ENCODE assay signal across 18 cellular contexts in the genomic region with DNA sequence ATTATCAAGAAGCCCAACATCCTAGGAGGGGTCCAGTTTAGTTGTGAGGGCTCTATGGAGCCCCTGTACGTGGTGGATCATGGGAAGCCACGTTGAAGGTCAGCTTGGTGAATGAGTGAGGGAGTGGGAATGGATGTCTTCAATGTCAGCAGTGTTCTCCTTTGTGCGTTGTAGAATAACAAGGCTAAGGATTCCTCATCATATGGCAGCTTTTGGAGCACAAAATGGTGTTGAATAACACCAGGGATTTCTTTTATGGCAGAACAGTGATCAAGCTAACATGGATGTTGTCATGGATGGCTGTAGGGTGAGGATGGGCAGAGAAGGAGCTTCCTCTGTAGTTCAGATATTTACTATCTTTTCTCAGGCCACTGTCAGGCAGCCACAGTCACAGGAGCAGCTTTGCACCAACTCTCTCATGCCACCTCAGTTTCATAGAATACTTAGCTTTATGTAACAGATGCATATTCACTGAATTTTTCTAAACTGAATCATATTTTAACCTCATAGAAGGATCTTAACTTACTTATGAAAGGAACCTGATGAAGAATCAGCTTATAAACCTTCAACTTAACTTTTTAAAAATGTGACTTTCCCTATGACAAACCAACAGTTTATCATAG.
"Had no signal": no experiment of that assay in that cellular context is flagged by ENCODE, and none has a peak within 500 bp of the region (broad histone marks: within the 10 kb centered on the region; RNA-seq: fewer than 3 reads in every experiment).

No MANE protein-coding gene starts in this region.

- DNase-seq: activated B cell treated with CpG ODN at 0.5 μM for 24 hours; activated CD4-positive, alpha-beta T cell treated with anti-CD3 and anti-CD28 coated beads for 48 hours; activated naive CD8-positive, alpha-beta T cell treated with anti-CD3 and anti-CD28 coated beads for 36 hours; amygdala; central memory CD4-positive, alpha-beta T cell; left cardiac atrium; nephron progenitor cell; occipital lobe; posterior cingulate gyrus; sigmoid colon; stimulated activated CD4-positive, alpha-beta T cell treated with anti-CD3 and anti-CD28 coated beads, Interleukin-4, amount 100 ng/mL, for 4 hours; stimulated activated naive B cell treated with anti-CD40 and anti-IgM and Interleukin-4, amounts not matched to agents 10 μg/mL and 1 μg/mL and 100 μg/mL, for 72 hours; T-cell had no signal

- H3K27ac Mint-ChIP-seq: activated B cell treated with CpG ODN at 0.5 μM for 24 hours; activated naive CD8-positive, alpha-beta T cell treated with anti-CD3 and anti-CD28 coated beads for 36 hours; activated T-helper 1 cell treated with anti-CD3 and anti-CD28 coated beads, Interleukin-12 subunit alpha, Interleukin-12 subunit beta, Interleukin-2, Interleukin-4 antibody, amounts not matched to agents 30 ng/mL and 10 ng/mL and 1 ng/mL, durations not matched to agents 14 hours and 24 hours and 36 hours; nephron progenitor cell; stimulated activated naive B cell treated with anti-CD40 and anti-IgM and Interleukin-4, amounts not matched to agents 10 μg/mL and 1 μg/mL and 100 μg/mL, for 72 hours; T-cell had no signal

- ATAC-seq: esophagus mucosa; left cardiac atrium; SK-N-SH treated with all-trans-retinoic acid at 6 μM for 48 hours; stimulated activated naive B cell treated with anti-CD40 and anti-IgM and Interleukin-4, amounts not matched to agents 10 μg/mL and 1 μg/mL and 100 μg/mL, for 72 hours; T-cell had no signal

- H3K4me3 Mint-ChIP-seq: activated B cell treated with CpG ODN at 0.5 μM for 24 hours; activated naive CD8-positive, alpha-beta T cell treated with anti-CD3 and anti-CD28 coated beads for 36 hours; activated T-helper 1 cell treated with anti-CD3 and anti-CD28 coated beads, Interleukin-12 subunit alpha, Interleukin-12 subunit beta, Interleukin-2, Interleukin-4 antibody, amounts not matched to agents 30 ng/mL and 10 ng/mL and 1 ng/mL, durations not matched to agents 14 hours and 24 hours and 36 hours; nephron progenitor cell; stimulated activated naive B cell treated with anti-CD40 and anti-IgM and Interleukin-4, amounts not matched to agents 10 μg/mL and 1 μg/mL and 100 μg/mL, for 72 hours; T-cell had no signal

- H3K36me3 Mint-ChIP-seq: activated naive CD8-positive, alpha-beta T cell treated with anti-CD3 and anti-CD28 coated beads for 36 hours had no signal

- H3K4me3 ChIP-seq: coronary artery, sigmoid colon had no signal

- H3K27me3 Mint-ChIP-seq: activated B cell treated with CpG ODN at 0.5 μM for 24 hours; activated naive CD8-positive, alpha-beta T cell treated with anti-CD3 and anti-CD28 coated beads for 36 hours; stimulated activated naive B cell treated with anti-CD40 and anti-IgM and Interleukin-4, amounts not matched to agents 10 μg/mL and 1 μg/mL and 100 μg/mL, for 72 hours; T-cell had no signal

- H3K4me1 Mint-ChIP-seq: activated B cell treated with CpG ODN at 0.5 μM for 24 hours; activated naive CD8-positive, alpha-beta T cell treated with anti-CD3 and anti-CD28 coated beads for 36 hours; stimulated activated naive B cell treated with anti-CD40 and anti-IgM and Interleukin-4, amounts not matched to agents 10 μg/mL and 1 μg/mL and 100 μg/mL, for 72 hours; T-cell had no signal

- H3K9me3 Mint-ChIP-seq: activated B cell treated with CpG ODN at 0.5 μM for 24 hours; activated naive CD8-positive, alpha-beta T cell treated with anti-CD3 and anti-CD28 coated beads for 36 hours; activated T-helper 1 cell treated with anti-CD3 and anti-CD28 coated beads, Interleukin-12 subunit alpha, Interleukin-12 subunit beta, Interleukin-2, Interleukin-4 antibody, amounts not matched to agents 30 ng/mL and 10 ng/mL and 1 ng/mL, durations not matched to agents 14 hours and 24 hours and 36 hours; nephron progenitor cell; stimulated activated naive B cell treated with anti-CD40 and anti-IgM and Interleukin-4, amounts not matched to agents 10 μg/mL and 1 μg/mL and 100 μg/mL, for 72 hours; T-cell had no signal

- H3K9me3 ChIP-seq: sigmoid colon had no signal

- H3K27ac ChIP-seq: coronary artery, sigmoid colon had no signal

- H3K27me3 ChIP-seq: sigmoid colon had no signal

- H3K4me1 ChIP-seq: sigmoid colon had no signal

- FAIRE-seq: urothelium cell line had no signal
